23 cellular contexts compared by ENCODE assay signal in the genomic region with DNA sequence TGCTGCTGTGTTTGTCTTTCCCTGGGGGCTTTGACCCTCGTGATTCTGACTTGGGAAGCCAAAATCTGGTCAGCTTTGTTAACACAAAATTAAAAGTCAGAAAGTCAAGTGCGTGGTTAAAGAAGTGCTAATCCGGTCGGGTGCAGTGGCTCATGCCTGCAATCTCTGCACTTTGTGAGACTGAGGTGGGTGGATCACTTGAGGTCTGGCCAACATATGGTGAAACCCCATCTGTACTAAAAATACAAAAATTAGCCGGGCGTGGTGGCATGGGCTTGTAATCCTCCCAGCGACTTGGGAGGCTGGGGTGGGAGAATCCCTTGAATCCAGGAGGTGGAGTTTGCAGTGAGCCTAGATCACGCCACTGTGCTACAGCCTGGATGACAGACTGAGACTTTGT.
DNase-seq lines count a peak whose midpoint lies in the region; ATAC-seq, FAIRE-seq and TF ChIP-seq lines count a peak whose summit lies in the region.
"Had no signal": no experiment of that assay in that cellular context is flagged by ENCODE, and none has a peak within 500 bp of the region (broad histone marks: within the 10 kb centered on the region; RNA-seq: fewer than 3 reads in every experiment).

No MANE protein-coding gene starts in this region.

- H3K79me1 ChIP-seq in mesenchymal stem cell (replicated peaks; ENCODE audit: low read length, poor library complexity, severe bottlenecking), result no peaks in the 10 kb centered on the region

- H3K4me1 ChIP-seq in mesenchymal stem cell (ENCODE audit: control insufficient read depth, insufficient read depth, low read depth, low read length), result no peaks in the 10 kb centered on the region
- H3K4me1 ChIP-seq: ascending aorta, foreskin keratinocyte, tibial nerve had no signal

- no peak for TF ChIP-seq CTCF in CD4-positive, alpha-beta T cell (IDR thresholded peaks at IDR 0.05)

- H3K4me3 ChIP-seq in mesenchymal stem cell (ENCODE audit: insufficient read depth in 1 of 2, low read depth in 1 of 2, low read length in 2 of 2), result no peak overlapping the region
- H3K4me3 ChIP-seq: ascending aorta, tibial nerve had no signal

- no peak overlapping the region for H4K91ac ChIP-seq in mesenchymal stem cell (ENCODE audit: low read length)

- no peak overlapping the region for H3K4ac ChIP-seq in mesenchymal stem cell (ENCODE audit: low read depth in 1 of 2, low read length in 2 of 2)

- H4K8ac ChIP-seq in mesenchymal stem cell (ENCODE audit: low read length), result no peak overlapping the region

- peak overlapping the region; percentile 84 for H3K27ac Mint-ChIP-seq in CD4-positive, alpha-beta T cell
- peak overlapping the region; percentile 66 to 88 for H3K27ac Mint-ChIP-seq in T-cell
- H3K27ac Mint-ChIP-seq: HFFc6; memory B cell; naive B cell; stimulated activated memory B cell treated with anti-CD40 and anti-IgM and Interleukin-4, amounts not matched to agents 10 μg/mL and 1 μg/mL and 100 μg/mL, for 72 hours had no signal

- intact Hi-C loops in CD4-positive, alpha-beta T cell (cut with DNase I, micrococcal nuclease), result loop anchor here in 1 of 2 experiments (1.0 kb wide), 1 partner anchor 40 kb away; no protein-coding TSS in a partner anchor

- no peak overlapping the region for H2BK5ac ChIP-seq in mesenchymal stem cell (ENCODE audit: low read depth, low read length, poor library complexity, severe bottlenecking)

- POLR2A ChIA-PET in CD4-positive, alpha-beta T cell (lab: Charles Lee), result interaction anchor here (0.6 kb wide), 1 partner anchor 79 kb away, joined by 4 read pairs; no protein-coding TSS in a partner anchor
- POLR2A ChIA-PET in T-cell (lab: Charles Lee), result no interaction called here

- no peaks in the 10 kb centered on the region for H3K9me3 Mint-ChIP-seq in CD4-positive, alpha-beta T cell
- H3K9me3 Mint-ChIP-seq in T-cell, result no peaks in the 10 kb centered on the region

- no peak overlapping the region for H3K27ac ChIP-seq in CD4-positive, alpha-beta T cell (ENCODE audit: low read depth, low read length)
- H3K27ac ChIP-seq in mesenchymal stem cell (ENCODE audit: low read length, poor library complexity, severe bottlenecking), result no peak overlapping the region
- H3K27ac ChIP-seq: ascending aorta, foreskin keratinocyte, tibial nerve had no signal

- no peak overlapping the region for H2BK120ac ChIP-seq in mesenchymal stem cell (ENCODE audit: low read depth, low read length)

- H3K4me3 Mint-ChIP-seq in CD4-positive, alpha-beta T cell, result peak overlapping the region; percentile 67
- peak overlapping the region in 2 of 3 donors; percentile 31 to 60 for H3K4me3 Mint-ChIP-seq in T-cell
- H3K4me3 Mint-ChIP-seq: HFFc6; memory B cell; naive B cell; stimulated activated memory B cell treated with anti-CD40 and anti-IgM and Interleukin-4, amounts not matched to agents 10 μg/mL and 1 μg/mL and 100 μg/mL, for 72 hours had no signal

- no peaks in the 10 kb centered on the region for H3K27me3 ChIP-seq in CD4-positive, alpha-beta T cell (ENCODE audit: control insufficient read depth, insufficient read depth, low read length)
- no peaks in the 10 kb centered on the region for H3K27me3 ChIP-seq in mesenchymal stem cell (ENCODE audit: control insufficient read depth in 1 of 2, insufficient read depth in 1 of 2, low read length in 2 of 2)
- H3K27me3 ChIP-seq: ascending aorta, foreskin keratinocyte, tibial nerve had no signal

- no peak overlapping the region for H2AFZ ChIP-seq in mesenchymal stem cell (ENCODE audit: low read depth, low read length)

- no peak overlapping the region for H3K14ac ChIP-seq in mesenchymal stem cell (ENCODE audit: low read length in 2 of 2)

- H3K4me1 Mint-ChIP-seq in CD4-positive, alpha-beta T cell (ENCODE audit: low read depth), result peaks cover 66% of the 10 kb centered on the region
- H3K4me1 Mint-ChIP-seq in T-cell, result peaks cover 53 to 58% (median 57%) of the 10 kb centered on the region in 3 donors
- H3K4me1 Mint-ChIP-seq: memory B cell; naive B cell; stimulated activated memory B cell treated with anti-CD40 and anti-IgM and Interleukin-4, amounts not matched to agents 10 μg/mL and 1 μg/mL and 100 μg/mL, for 72 hours had no signal

- no peak overlapping the region for H3K23ac ChIP-seq in mesenchymal stem cell (ENCODE audit: low read length in 2 of 2)

- H3K18ac ChIP-seq in mesenchymal stem cell (ENCODE audit: low read depth in 1 of 2, low read length in 2 of 2), result no peak overlapping the region

- no peak for DNase-seq in CD4-positive, alpha-beta T cell
- peak; percentile 13 for DNase-seq in Daoy (ENCODE audit: low read depth)
- peak in 1 of 34 experiments; percentile 3 for DNase-seq in T-cell
- no peak for DNase-seq in mesenchymal stem cell
- no peak for DNase-seq in urothelium cell line (ENCODE audit: low spot score)
- DNase-seq: activated CD4-positive, alpha-beta T cell treated with anti-CD3 and anti-CD28 coated beads, Interleukin-2, amount 50 U/mL, for 1 hour; central memory CD4-positive, alpha-beta T cell; COR-L47; foreskin keratinocyte; HFFc6; hypothalamus; kidney; naive B cell; NCI-H1105; NCI-H2107; NCI-H526; SHP77 treated with DMSO at 0.1 percent for 48 hours had no signal

- H3K36me3 Mint-ChIP-seq in CD4-positive, alpha-beta T cell (ENCODE audit: low read depth), result no peaks in the 10 kb centered on the region
- H3K36me3 Mint-ChIP-seq in T-cell, result no peaks in the 10 kb centered on the region
- H3K36me3 Mint-ChIP-seq: memory B cell; naive B cell; stimulated activated memory B cell treated with anti-CD40 and anti-IgM and Interleukin-4, amounts not matched to agents 10 μg/mL and 1 μg/mL and 100 μg/mL, for 72 hours had no signal

- no peaks in the 10 kb centered on the region for H3K9me3 ChIP-seq in CD4-positive, alpha-beta T cell (ENCODE audit: control insufficient read depth, low read length)
- no peaks in the 10 kb centered on the region for H3K9me3 ChIP-seq in mesenchymal stem cell (ENCODE audit: control insufficient read depth, low read length)
- H3K9me3 ChIP-seq: ascending aorta, tibial nerve had no signal

- CTCF ChIA-PET in CD4-positive, alpha-beta T cell (lab: Charles Lee), result interaction anchor here (0.8 to 1.0 kb wide), 2 partner anchors 38 to 204 kb away, joined by 3 read pairs; no protein-coding TSS in a partner anchor
- CTCF ChIA-PET in T-cell (lab: Charles Lee), result no interaction called here

- no peak overlapping the region for H2BK12ac ChIP-seq in mesenchymal stem cell (ENCODE audit: low read length in 2 of 2)

- H3K27me3 Mint-ChIP-seq in CD4-positive, alpha-beta T cell, result no peaks in the 10 kb centered on the region
- no peaks in the 10 kb centered on the region for H3K27me3 Mint-ChIP-seq in T-cell
- H3K27me3 Mint-ChIP-seq: memory B cell; naive B cell; stimulated activated memory B cell treated with anti-CD40 and anti-IgM and Interleukin-4, amounts not matched to agents 10 μg/mL and 1 μg/mL and 100 μg/mL, for 72 hours had no signal

- no peak for ATAC-seq in CD4-positive, alpha-beta T cell (ENCODE audit: poor library complexity)
- ATAC-seq in T-cell (replicated peaks in 1 of 4), result peak; percentile 42 to 54 (median 52)
- ATAC-seq in GM18909 (IDR thresholded peaks at IDR 0.05; ENCODE audit: poor library complexity, unreplicated experiment), result no peak
- ATAC-seq in HG03045 (IDR thresholded peaks at IDR 0.05; ENCODE audit: unreplicated experiment), result no peak
- ATAC-seq: foreskin keratinocyte; stimulated activated memory B cell treated with anti-CD40 and anti-IgM and Interleukin-4, amounts not matched to agents 10 μg/mL and 1 μg/mL and 100 μg/mL, for 72 hours had no signal

- H2BK15ac ChIP-seq in mesenchymal stem cell (ENCODE audit: low read depth, poor library complexity, severe bottlenecking), result no peak overlapping the region

- H3K9ac ChIP-seq in mesenchymal stem cell (ENCODE audit: low read length), result peak overlapping the region; percentile 72

- no peak for FAIRE-seq in urothelium cell line (lab: Jason Lieb, UNC)
- FAIRE-seq: kidney had no signal

- WGBS in mesenchymal stem cell, result 59% methylated on average over 8 of the region's 8 CpGs

- H2AK5ac ChIP-seq in mesenchymal stem cell (ENCODE audit: low read length, severe bottlenecking), result no peak overlapping the region

- H3K36me3 ChIP-seq in mesenchymal stem cell (ENCODE audit: control insufficient read depth in 1 of 2, insufficient read depth in 2 of 2, low read depth in 1 of 2, low read length in 2 of 2), result no peaks in the 10 kb centered on the region
- H3K36me3 ChIP-seq: ascending aorta, tibial nerve had no signal

- H3K4me2 ChIP-seq in mesenchymal stem cell (ENCODE audit: low read length, poor library complexity, severe bottlenecking), result no peak overlapping the region

Comparison
In these comparisons a context has a peak if more than half of its experiments do, and no peak if none do; other contexts are left out.
1. ATAC-seq: peak in T-cell (4 of 4); none in CD4-positive, alpha-beta T cell (single experiment), GM18909 (single experiment) and HG03045 (single experiment).